In genomic region chr15:31202953-31203352, GRCh38 we compare ENCODE assay signal across 19 cellular contexts.
DNase-seq lines count a peak whose midpoint lies in the region; ATAC-seq and TF ChIP-seq lines count a peak whose summit lies in the region.
"Had no signal": no experiment of that assay in that cellular context is flagged by ENCODE, and none has a peak within 500 bp of the region (broad histone marks: within the 10 kb centered on the region; RNA-seq: fewer than 3 reads in every experiment).

No MANE protein-coding gene starts in this region.

- in situ Hi-C loops in mammary epithelial cell (cut with MboI; ENCODE audit: low sequenced_read_pairs in 2 of 2): loop anchor here (5.0 to 10.0 kb wide), 2 partner anchors 62 to 284 kb away; no protein-coding TSS in a partner anchor

- peaks cover 38% of the 10 kb centered on the region for H3K4me1 Mint-ChIP-seq in activated T-cell treated with anti-CD3 and anti-CD28 coated beads, Interleukin-2, amount 50 U/mL, for 4 hours (ENCODE audit: low read depth)
- peaks cover 53% of the 10 kb centered on the region for H3K4me1 Mint-ChIP-seq in stimulated activated naive CD8-positive, alpha-beta T cell treated with anti-CD3 and anti-CD28 coated beads, Interleukin-15, amount 100 ng/mL, for 72 hours

- ATAC-seq in activated T-cell treated with anti-CD3 and anti-CD28 coated beads, Interleukin-2, amount 50 U/mL, for 4 hours: peak; percentile 66 to 67
- peak; percentile 70 for ATAC-seq in stimulated activated naive CD8-positive, alpha-beta T cell treated with anti-CD3 and anti-CD28 coated beads, Interleukin-15, amount 100 ng/mL, for 72 hours
- ATAC-seq in heart right ventricle: no peak

- no peaks in the 10 kb centered on the region for H3K9me3 Mint-ChIP-seq in activated T-cell treated with anti-CD3 and anti-CD28 coated beads, Interleukin-2, amount 50 U/mL, for 4 hours
- no peaks in the 10 kb centered on the region for H3K9me3 Mint-ChIP-seq in stimulated activated naive CD8-positive, alpha-beta T cell treated with anti-CD3 and anti-CD28 coated beads, Interleukin-15, amount 100 ng/mL, for 72 hours

- H3K79me2 ChIP-seq in KMS-11 (ENCODE audit: insufficient read depth, low read depth) (no peaks in the 10 kb centered on the region), mammary epithelial cell (ENCODE audit: insufficient read depth, low read length) (no peaks in the 10 kb centered on the region), Karpas-422 (ENCODE audit: low read length) (no peaks in the 10 kb centered on the region)

- H3K4me2 ChIP-seq in KMS-11 (peak overlapping the region; percentile 79), mammary epithelial cell (ENCODE audit: insufficient read depth, low read depth, low read length) (no peak overlapping the region), Karpas-422 (ENCODE audit: low read depth, low read length, poor library complexity, severe bottlenecking) (no peak overlapping the region)

- intact Hi-C loops in heart right ventricle (cut with DNase I): loop anchor here in 5 of 10 donors (2.0 to 5.0 kb wide), 5 partner anchors 119 to 286 kb away; no protein-coding TSS in a partner anchor
- intact Hi-C loops in mammary epithelial cell (cut with micrococcal nuclease): no loop called here

- H3K27me3 ChIP-seq in KMS-11 (ENCODE audit: insufficient read depth, low read depth): no peaks in the 10 kb centered on the region
- no peaks in the 10 kb centered on the region for H3K27me3 ChIP-seq in heart right ventricle
- H3K27me3 ChIP-seq in mammary epithelial cell (ENCODE audit: insufficient read depth, low read length): no peaks in the 10 kb centered on the region
- no peaks in the 10 kb centered on the region for H3K27me3 ChIP-seq in Karpas-422 (ENCODE audit: low read length)
- H3K27me3 ChIP-seq: Peyer's patch, right atrium auricular region, tibial nerve had no signal

- no peak overlapping the region for H3K27ac Mint-ChIP-seq in stimulated activated naive CD8-positive, alpha-beta T cell treated with anti-CD3 and anti-CD28 coated beads, Interleukin-15, amount 100 ng/mL, for 72 hours

- H3K27ac ChIP-seq in KMS-11 (peak overlapping the region; percentile 23; the same call in 1 of the 2 replicates), heart right ventricle (no peak overlapping the region), mammary epithelial cell (ENCODE audit: insufficient read depth, low read depth, low read length) (no peak overlapping the region), Karpas-422 (ENCODE audit: low read length) (no peak overlapping the region)
- H3K27ac ChIP-seq: GM23248, Peyer's patch, tibial nerve had no signal

- WGBS in heart right ventricle, 2 donors: 85 to 92% methylated on average over 8 of the region's 8 CpGs
- 77% methylated on average over 8 of the region's 8 CpGs for WGBS in mammary epithelial cell (ENCODE audit: low coverage, missing lambda C conversion rate)

- CTCF ChIA-PET in mammary epithelial cell (lab: Charles Lee; ENCODE audit: low non-redundant PET): no interaction called here

- peaks cover 29% of the 10 kb centered on the region for H3K4me1 ChIP-seq in KMS-11 (ENCODE audit: low read depth, poor library complexity, severe bottlenecking)
- H3K4me1 ChIP-seq in heart right ventricle: peaks cover 0 to 8% (median 0%) of the 10 kb centered on the region in 9 donors
- H3K4me1 ChIP-seq in mammary epithelial cell (ENCODE audit: insufficient read depth, low read length): no peaks in the 10 kb centered on the region
- peaks cover 16% of the 10 kb centered on the region for H3K4me1 ChIP-seq in Karpas-422 (ENCODE audit: low read length)
- H3K4me1 ChIP-seq: Peyer's patch, right atrium auricular region, tibial nerve had no signal

- peak overlapping the region; percentile 55; the same call in 1 of the 2 replicates for H2AFZ ChIP-seq in KMS-11 (ENCODE audit: low read depth)
- no peak overlapping the region for H2AFZ ChIP-seq in mammary epithelial cell (ENCODE audit: low read depth, low read length)
- H2AFZ ChIP-seq in Karpas-422 (ENCODE audit: low read length): no peak overlapping the region
- H2AFZ ChIP-seq: GM23248 had no signal

- H3K27me3 Mint-ChIP-seq in activated T-cell treated with anti-CD3 and anti-CD28 coated beads, Interleukin-2, amount 50 U/mL, for 4 hours (ENCODE audit: low read depth): peaks cover 5% of the 10 kb centered on the region
- H3K27me3 Mint-ChIP-seq in stimulated activated naive CD8-positive, alpha-beta T cell treated with anti-CD3 and anti-CD28 coated beads, Interleukin-15, amount 100 ng/mL, for 72 hours: peaks cover 14% of the 10 kb centered on the region

- TF ChIP-seq CTCF in KMS-11 (conservative IDR thresholded peaks at IDR 0.05; ENCODE audit: low read depth, low read length): no peak
- no peak for TF ChIP-seq CTCF in heart right ventricle (IDR thresholded peaks at IDR 0.05)
- no peak for TF ChIP-seq CTCF in mammary epithelial cell (conservative IDR thresholded peaks at IDR 0.05 in 1 of 2, IDR thresholded peaks at IDR 0.05 in 1 of 2; ENCODE audit: extremely low read depth in 1 of 2, insufficient read depth in 1 of 2, low read depth in 1 of 2, low read length in 2 of 2)

- DNase-seq in stimulated activated CD4-positive, alpha-beta T cell treated with anti-CD3 and anti-CD28 coated beads, Interleukin-15, amount 100 ng/mL, for 24 hours: peak; percentile 21
- no peak for DNase-seq in stimulated activated CD4-positive, alpha-beta T cell treated with anti-CD3 and anti-CD28 coated beads, Interleukin-2, amount 100 ng/mL, for 24 hours
- no peak for DNase-seq in activated T-cell treated with anti-CD3 and anti-CD28 coated beads, Interleukin-2, amount 50 U/mL, for 4 hours
- DNase-seq in stimulated activated naive CD8-positive, alpha-beta T cell treated with anti-CD3 and anti-CD28 coated beads, Interleukin-15, amount 100 ng/mL, for 72 hours: peak in 1 of 2 donors; percentile 23
- no peak for DNase-seq in heart right ventricle
- no peak for DNase-seq in mammary epithelial cell
- no peak for DNase-seq in Karpas-422
- DNase-seq: activated CD4-positive, CD25-positive, alpha-beta regulatory T cell; cortex of kidney; GM23248; NCI-H1436; NCI-H774; occipital lobe; Peyer's patch; stimulated activated CD4-positive, alpha-beta T cell treated with anti-CD3 and anti-CD28 coated beads, Interleukin-12 subunit alpha, Interleukin-12 subunit beta, amount 100 ng/mL, for 4 hours; T-helper 9 cell had no signal

- H3K9ac ChIP-seq in KMS-11 (peak overlapping the region; percentile 17; the same call in 1 of the 2 replicates), mammary epithelial cell (ENCODE audit: insufficient read depth, low read length) (no peak overlapping the region), Karpas-422 (ENCODE audit: low read length) (no peak overlapping the region)
- H3K9ac ChIP-seq: GM23248 had no signal

- no peaks in the 10 kb centered on the region for H3K9me2 ChIP-seq in Karpas-422 (replicated peaks; ENCODE audit: insufficient read depth, low read length)

- dilution Hi-C loops in mammary epithelial cell (cut with HindIII; ENCODE audit: low sequenced_read_pairs): no loop called here

- no TSS peak for BruUV-seq in mammary epithelial cell (replicated peaks; lab: Mats Ljungman, UMichigan)

- H3K4me3 ChIP-seq in KMS-11 (IDR thresholded peaks at IDR 0.05; ENCODE audit: insufficient read depth, low read depth, low read length) (no peak overlapping the region), heart right ventricle (no peak overlapping the region), mammary epithelial cell (replicated peaks in 1 of 3; ENCODE audit: insufficient read depth in 1 of 3, low read depth in 2 of 3, low read length in 3 of 3) (no peak overlapping the region), Karpas-422 (ENCODE audit: low read length) (no peak overlapping the region)
- H3K4me3 ChIP-seq: GM23248, Peyer's patch, right atrium auricular region, tibial nerve had no signal

- no peak overlapping the region for H3K4me3 Mint-ChIP-seq in activated T-cell treated with anti-CD3 and anti-CD28 coated beads, Interleukin-2, amount 50 U/mL, for 4 hours
- no peak overlapping the region for H3K4me3 Mint-ChIP-seq in stimulated activated naive CD8-positive, alpha-beta T cell treated with anti-CD3 and anti-CD28 coated beads, Interleukin-15, amount 100 ng/mL, for 72 hours

- H3K36me3 Mint-ChIP-seq in activated T-cell treated with anti-CD3 and anti-CD28 coated beads, Interleukin-2, amount 50 U/mL, for 4 hours (ENCODE audit: insufficient read depth): no peaks in the 10 kb centered on the region

- H4K20me1 ChIP-seq in KMS-11 (ENCODE audit: insufficient read depth) (no peaks in the 10 kb centered on the region), mammary epithelial cell (ENCODE audit: insufficient read depth, low read length) (no peaks in the 10 kb centered on the region), Karpas-422 (ENCODE audit: insufficient read depth, low read depth, low read length) (no peaks in the 10 kb centered on the region)

- H3K9me3 ChIP-seq in heart right ventricle (no peaks in the 10 kb centered on the region), mammary epithelial cell (replicated peaks; ENCODE audit: insufficient read depth, low read length) (no peaks in the 10 kb centered on the region), Karpas-422 (ENCODE audit: low read length) (no peaks in the 10 kb centered on the region)
- H3K9me3 ChIP-seq: Peyer's patch, right atrium auricular region, tibial nerve had no signal

- no peaks in the 10 kb centered on the region for H3K36me3 ChIP-seq in KMS-11 (ENCODE audit: insufficient read depth)
- H3K36me3 ChIP-seq in heart right ventricle: no peaks in the 10 kb centered on the region
- no peaks in the 10 kb centered on the region for H3K36me3 ChIP-seq in mammary epithelial cell (ENCODE audit: insufficient read depth, low read length)
- H3K36me3 ChIP-seq in Karpas-422 (ENCODE audit: insufficient read depth, low read length): no peaks in the 10 kb centered on the region
- H3K36me3 ChIP-seq: Peyer's patch, right atrium auricular region, tibial nerve had no signal

Comparison
In these comparisons a context has a peak if more than half of its experiments do, and no peak if none do; other contexts are left out.
1. ATAC-seq: peak in activated T-cell treated with anti-CD3 and anti-CD28 coated beads, Interleukin-2, amount 50 U/mL, for 4 hours (2 of 2) and stimulated activated naive CD8-positive, alpha-beta T cell treated with anti-CD3 and anti-CD28 coated beads, Interleukin-15, amount 100 ng/mL, for 72 hours (single experiment); none in heart right ventricle (0 of 8).